ENCODE assay signal across 8 cellular contexts in genomic region chr9:111298831-111299603, GRCh38. TPM values are rescaled to one million over a fixed set of nuclear protein-coding genes. Genes with fewer than 3 reads are reported as not detected.
DNase-seq lines count a peak whose midpoint lies in the region; ATAC-seq and TF ChIP-seq lines count a peak whose summit lies in the region.

No MANE protein-coding gene starts in this region.

- no peak overlapping the region for H3K4me3 ChIP-seq in cardiac muscle cell
- H3K4me3 ChIP-seq in psoas muscle: no peak overlapping the region
- H3K4me3 ChIP-seq in effector memory CD4-positive, alpha-beta T cell (ENCODE audit: insufficient read depth, low read depth, low read length, poor library complexity, severe bottlenecking): no peak overlapping the region

- 9 to 23% (median 13%) methylated on average over 6 of the region's 6 CpGs for WGBS in adipose tissue, 3 donors
- 8 to 19% (median 9%) methylated on average over 6 of the region's 6 CpGs for WGBS in psoas muscle, 3 donors

- peak overlapping the region; percentile 81 for H3K27ac ChIP-seq in adipose tissue (ENCODE audit: low read depth, low read length)
- H3K27ac ChIP-seq in cardiac muscle cell: no peak overlapping the region
- H3K27ac ChIP-seq in psoas muscle: no peak overlapping the region
- H3K27ac ChIP-seq in effector memory CD4-positive, alpha-beta T cell (ENCODE audit: insufficient read depth, low read length, poor library complexity, severe bottlenecking): no peak overlapping the region

- H3K36me3 ChIP-seq in cardiac muscle cell (no peaks in the 10 kb centered on the region), psoas muscle (ENCODE audit: insufficient read depth in 1 of 2, low read depth in 1 of 2) (no peaks in the 10 kb centered on the region)
- H3K36me3 ChIP-seq in effector memory CD4-positive, alpha-beta T cell (ENCODE audit: control insufficient read depth, insufficient read depth, low read length): no peaks in the 10 kb centered on the region

- H3K4me1 ChIP-seq in cardiac muscle cell (ENCODE audit: low read depth): no peaks in the 10 kb centered on the region
- no peaks in the 10 kb centered on the region for H3K4me1 ChIP-seq in psoas muscle
- no peaks in the 10 kb centered on the region for H3K4me1 ChIP-seq in effector memory CD4-positive, alpha-beta T cell (ENCODE audit: control insufficient read depth, insufficient read depth, low read length, poor library complexity, severe bottlenecking)

- no peaks in the 10 kb centered on the region for H3K9me3 ChIP-seq in cardiac muscle cell (ENCODE audit: low read depth)
- no peaks in the 10 kb centered on the region for H3K9me3 ChIP-seq in psoas muscle
- no peaks in the 10 kb centered on the region for H3K9me3 ChIP-seq in effector memory CD4-positive, alpha-beta T cell (ENCODE audit: control insufficient read depth, low read length)

- TF ChIP-seq CTCF in cardiac muscle cell (IDR thresholded peaks at IDR 0.05; ENCODE audit: low read depth, low read length): peak; percentile 63
- TF ChIP-seq CTCF in psoas muscle (IDR thresholded peaks at IDR 0.05): peak; percentile 77

- intact Hi-C loops in psoas muscle (cut with DNase I): no loop called here

- peak; percentile 70 for ATAC-seq in GM19452 (IDR thresholded peaks at IDR 0.05; ENCODE audit: unreplicated experiment)
- ATAC-seq in psoas muscle: peak; percentile 54 to 81 (median 62)

- H3K27me3 ChIP-seq in cardiac muscle cell (peaks cover 24% of the 10 kb centered on the region), psoas muscle (ENCODE audit: insufficient read depth in 3 of 3, low read length in 2 of 3) (no peaks in the 10 kb centered on the region)
- H3K27me3 ChIP-seq in effector memory CD4-positive, alpha-beta T cell (replicated peaks; ENCODE audit: control insufficient read depth, insufficient read depth, low read length, poor library complexity, severe bottlenecking): no peaks in the 10 kb centered on the region

- DNase-seq in C1 segment of cervical spinal cord (lab: John Stamatoyannopoulos, UW): peak in 8 of 14 donors; percentile 6 to 41 (median 22)
- peak; percentile 46 to 48 for DNase-seq in NCI-H1930 (lab: John Stamatoyannopoulos, UW)
- peak; percentile 40 to 85 for DNase-seq in cardiac muscle cell (ENCODE audit: low read depth in 1 of 2, low spot score in 1 of 2)
- peak; percentile 45 to 82 for DNase-seq in psoas muscle
- DNase-seq in activated CD8-positive, alpha-beta memory T cell treated with anti-CD3 and anti-CD28 coated beads for 24 hours: no peak
- DNase-seq in effector memory CD4-positive, alpha-beta T cell: no peak

RNA-seq across cellular contexts. Expression of gene OR2K2, which starts 31.0 kb away (rescaled TPM):
- polyA plus RNA-seq in adipose tissue: not detected
- 0.56 TPM in 1 of 2 replicates, not detected in the other for total RNA-seq in cardiac muscle cell
- polyA plus RNA-seq in cardiac muscle cell: 0.46 TPM in 1 of 2 replicates, not detected in the other
- under 1 TPM in 1 of 4 donors, not detected in 3; 0.52 TPM for total RNA-seq in psoas muscle
- 10 to 100 TPM in 1 of 3 donors, under 1 TPM in 2; 0.13 to 12.6 (median 0.30) TPM for polyA plus RNA-seq in psoas muscle

Comparison
In these comparisons a context has a peak if more than half of its experiments do, and no peak if none do; other contexts are left out.
1. DNase-seq: peak in C1 segment of cervical spinal cord (8 of 14), NCI-H1930 (2 of 2), cardiac muscle cell (2 of 2) and psoas muscle (2 of 2); none in activated CD8-positive, alpha-beta memory T cell treated with anti-CD3 and anti-CD28 coated beads for 24 hours (single experiment) and effector memory CD4-positive, alpha-beta T cell (0 of 3).